In genomic region chr2:235006986-235007385, GRCh38 we compare ENCODE assay signal across 2 cellular contexts.
TF ChIP-seq lines count a peak whose summit lies in the region.

No MANE protein-coding gene starts in this region.

TF ChIP-seq in HepG2, 621 proteins besides CTCF, POLR2A, EP300 and RAD21:
- TF ChIP-seq PHF20 (CRISPR knock-in tag; IDR thresholded peaks at IDR 0.05) (0 out of 2 replicates have a peak, but pooled peaks have one; percentile 21), SRSF1 (optimal IDR thresholded peaks at IDR 0.05; ENCODE audit: low read depth, low read length) (peak; percentile 27), ZNF501 (CRISPR knock-in tag; IDR thresholded peaks at IDR 0.05) (0 out of 2 replicates have a peak, but pooled peaks have one; percentile 6), MXI1 (IDR thresholded peaks at IDR 0.05; ENCODE audit: borderline replicate concordance, low read depth, low read length) (0 out of 3 replicates have a peak, but pooled peaks have one; percentile 7)
- TF ChIP-seq, protein P1, sequence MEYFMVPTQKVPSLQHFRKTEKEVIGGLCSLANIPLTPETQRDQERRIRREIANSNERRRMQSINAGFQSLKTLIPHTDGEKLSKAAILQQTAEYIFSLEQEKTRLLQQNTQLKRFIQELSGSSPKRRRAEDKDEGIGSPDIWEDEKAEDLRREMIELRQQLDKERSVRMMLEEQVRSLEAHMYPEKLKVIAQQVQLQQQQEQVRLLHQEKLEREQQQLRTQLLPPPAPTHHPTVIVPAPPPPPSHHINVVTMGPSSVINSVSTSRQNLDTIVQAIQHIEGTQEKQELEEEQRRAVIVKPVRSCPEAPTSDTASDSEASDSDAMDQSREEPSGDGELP (IDR thresholded peaks at IDR 0.05; ENCODE audit: borderline replicate concordance, low read depth): no peak

TF ChIP-seq in GM23338, 12 proteins besides CTCF, POLR2A, EP300 and RAD21:
- TF ChIP-seq JUNB (IDR thresholded peaks at IDR 0.05; ENCODE audit: unreplicated experiment) (no peak), STAT1 (IDR thresholded peaks at IDR 0.05; ENCODE audit: unreplicated experiment) (no peak), NANOG (IDR thresholded peaks at IDR 0.05; ENCODE audit: borderline replicate concordance) (no peak), ZNF462 (CRISPR knock-in tag; IDR thresholded peaks at IDR 0.05) (no peak), ZNF331 (CRISPR knock-in tag; IDR thresholded peaks at IDR 0.05; ENCODE audit: low read depth) (no peak), ZNF114 (CRISPR knock-in tag; IDR thresholded peaks at IDR 0.05) (no peak), EZH2 (IDR thresholded peaks at IDR 0.05; ENCODE audit: low read depth, unreplicated experiment) (no peak), EZH2phosphoT487 (IDR thresholded peaks at IDR 0.05; ENCODE audit: unreplicated experiment) (no peak), CREB1 (CRISPR knock-in tag; IDR thresholded peaks at IDR 0.05; ENCODE audit: low read depth) (no peak), POLR2AphosphoS5 (IDR thresholded peaks at IDR 0.05; ENCODE audit: low read depth) (no peak), ETS1 (IDR thresholded peaks at IDR 0.05) (no peak)
- TF ChIP-seq, protein P2, sequence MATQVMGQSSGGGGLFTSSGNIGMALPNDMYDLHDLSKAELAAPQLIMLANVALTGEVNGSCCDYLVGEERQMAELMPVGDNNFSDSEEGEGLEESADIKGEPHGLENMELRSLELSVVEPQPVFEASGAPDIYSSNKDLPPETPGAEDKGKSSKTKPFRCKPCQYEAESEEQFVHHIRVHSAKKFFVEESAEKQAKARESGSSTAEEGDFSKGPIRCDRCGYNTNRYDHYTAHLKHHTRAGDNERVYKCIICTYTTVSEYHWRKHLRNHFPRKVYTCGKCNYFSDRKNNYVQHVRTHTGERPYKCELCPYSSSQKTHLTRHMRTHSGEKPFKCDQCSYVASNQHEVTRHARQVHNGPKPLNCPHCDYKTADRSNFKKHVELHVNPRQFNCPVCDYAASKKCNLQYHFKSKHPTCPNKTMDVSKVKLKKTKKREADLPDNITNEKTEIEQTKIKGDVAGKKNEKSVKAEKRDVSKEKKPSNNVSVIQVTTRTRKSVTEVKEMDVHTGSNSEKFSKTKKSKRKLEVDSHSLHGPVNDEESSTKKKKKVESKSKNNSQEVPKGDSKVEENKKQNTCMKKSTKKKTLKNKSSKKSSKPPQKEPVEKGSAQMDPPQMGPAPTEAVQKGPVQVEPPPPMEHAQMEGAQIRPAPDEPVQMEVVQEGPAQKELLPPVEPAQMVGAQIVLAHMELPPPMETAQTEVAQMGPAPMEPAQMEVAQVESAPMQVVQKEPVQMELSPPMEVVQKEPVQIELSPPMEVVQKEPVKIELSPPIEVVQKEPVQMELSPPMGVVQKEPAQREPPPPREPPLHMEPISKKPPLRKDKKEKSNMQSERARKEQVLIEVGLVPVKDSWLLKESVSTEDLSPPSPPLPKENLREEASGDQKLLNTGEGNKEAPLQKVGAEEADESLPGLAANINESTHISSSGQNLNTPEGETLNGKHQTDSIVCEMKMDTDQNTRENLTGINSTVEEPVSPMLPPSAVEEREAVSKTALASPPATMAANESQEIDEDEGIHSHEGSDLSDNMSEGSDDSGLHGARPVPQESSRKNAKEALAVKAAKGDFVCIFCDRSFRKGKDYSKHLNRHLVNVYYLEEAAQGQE (IDR thresholded peaks at IDR 0.05; ENCODE audit: unreplicated experiment): no peak
